In the genomic region with DNA sequence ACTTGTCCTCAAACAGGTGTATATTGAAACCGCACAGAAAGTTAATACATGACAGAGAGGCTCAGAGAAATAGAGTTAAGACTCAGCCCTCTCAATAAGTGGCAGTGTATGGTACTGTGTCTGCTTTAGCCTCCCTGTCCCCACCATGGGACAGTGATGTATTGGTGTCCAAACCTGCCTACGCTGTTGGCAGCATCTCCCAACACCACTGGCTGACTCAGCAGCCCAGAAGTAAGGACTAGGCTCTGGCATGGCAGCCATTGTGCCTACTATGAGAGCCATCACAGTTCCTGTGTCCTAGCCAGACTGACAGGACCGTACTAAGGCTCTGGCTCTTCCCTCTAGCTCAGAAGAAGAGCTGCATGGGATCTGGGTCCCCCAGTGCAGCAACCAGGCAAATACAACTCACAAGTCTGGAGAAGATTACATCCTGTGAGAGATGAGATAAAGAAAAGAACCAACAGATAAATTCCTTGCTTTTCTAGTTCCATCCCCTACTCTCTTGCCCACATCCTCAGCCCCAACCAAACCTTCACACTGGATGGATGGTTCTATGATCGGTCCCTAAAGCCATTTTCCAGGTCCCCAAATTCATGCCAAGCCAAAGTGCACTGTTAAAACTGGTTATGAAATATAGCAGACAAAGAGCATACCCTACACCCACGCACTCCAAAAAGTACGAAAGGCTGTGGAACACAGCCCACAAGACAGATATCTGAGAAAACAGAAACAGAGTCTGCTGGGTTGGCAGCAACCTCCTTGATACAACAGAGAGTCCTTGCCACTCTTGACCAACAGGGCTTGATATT, we compare ENCODE assay signal across 1 cellular context.
TF ChIP-seq lines count a peak whose summit lies in the region.

No MANE protein-coding gene starts in this region.

TF ChIP-seq in H1, 55 proteins besides CTCF, POLR2A, EP300 and RAD21:
- no peak for TF ChIP-seq NRF1 (IDR thresholded peaks at IDR 0.05; ENCODE audit: low read depth, low read length)
- TF ChIP-seq TAF1 (IDR thresholded peaks at IDR 0.05; ENCODE audit: low read depth, low read length), result no peak
- no peak for TF ChIP-seq KDM4A (IDR thresholded peaks at IDR 0.05; ENCODE audit: low read depth, low read length, severe bottlenecking)
- no peak for TF ChIP-seq JUND (IDR thresholded peaks at IDR 0.05; ENCODE audit: low read length)
- TF ChIP-seq CREB1 (IDR thresholded peaks at IDR 0.05), result no peak
